In genomic region chr6:144286503-144287393, GRCh38 we compare ENCODE assay signal across 8 cellular contexts. TPM values are rescaled to one million over a fixed set of nuclear protein-coding genes. Genes with fewer than 3 reads are reported as not detected.
A peak's percentile ranks its signal among the peaks of the same experiment; 100 is the strongest.
DNase-seq lines count a peak whose midpoint lies in the region; ATAC-seq, FAIRE-seq and TF ChIP-seq lines count a peak whose summit lies in the region.

No MANE protein-coding gene starts in this region.

- H3K27ac ChIP-seq in heart right ventricle (peak overlapping the region; percentile 93 to 98 (median 96)), pancreas (peak overlapping the region; percentile 90 to 99 (median 94))

- FAIRE-seq in pancreas (lab: Jason Lieb, UNC) = no peak

- DNase-seq in M059J (ENCODE audit: low read depth) (peak; percentile 97), adipocyte (ENCODE audit: low read depth) (peak; percentile 83), heart right ventricle (peak; percentile 73 to 76), pancreas (peak; percentile 82 to 92 (median 88)), NCI-H524 treated with DMSO at 0.1 percent for 48 hours (lab: John Stamatoyannopoulos, UW) (no peak), NCI-H2029 treated with DMSO at 0.1 percent for 48 hours (lab: John Stamatoyannopoulos, UW) (no peak)

- peak; percentile 23 to 54 (median 42) for ATAC-seq in heart right ventricle
- peak; percentile 59 to 70 (median 64) for ATAC-seq in pancreas
- no peak for ATAC-seq in HG02642 (IDR thresholded peaks at IDR 0.05; ENCODE audit: poor library complexity, unreplicated experiment)

- H3K4me1 ChIP-seq in ES-I3 (ENCODE audit: insufficient read depth, low read length) (peaks cover 7% of the 10 kb centered on the region), adipocyte (ENCODE audit: control insufficient read depth, insufficient read depth, low read length) (peaks cover 14% of the 10 kb centered on the region), heart right ventricle (peaks cover 0 to 30% (median 18%) of the 10 kb centered on the region in 9 donors), pancreas (peaks cover 0 to 19% (median 13%) of the 10 kb centered on the region in 3 donors)

- no peak for TF ChIP-seq CTCF in heart right ventricle (IDR thresholded peaks at IDR 0.05)
- no peak for TF ChIP-seq CTCF in pancreas (IDR thresholded peaks at IDR 0.05)

- H3K9me3 ChIP-seq in ES-I3 (ENCODE audit: control insufficient read depth, insufficient read depth, low read length) (no peaks in the 10 kb centered on the region), adipocyte (ENCODE audit: control insufficient read depth, low read length) (no peaks in the 10 kb centered on the region), heart right ventricle (no peaks in the 10 kb centered on the region), pancreas (no peaks in the 10 kb centered on the region)

- H3K9ac ChIP-seq in ES-I3 (ENCODE audit: low read depth, low read length) (peak overlapping the region; percentile 85), adipocyte (ENCODE audit: low read length) (peak overlapping the region; percentile 97)

- H3K36me3 ChIP-seq in ES-I3 (ENCODE audit: insufficient read depth, low read length) (no peaks in the 10 kb centered on the region), adipocyte (ENCODE audit: control insufficient read depth, insufficient read depth, low read length, severe bottlenecking) (peaks cover 6% of the 10 kb centered on the region), heart right ventricle (peaks cover 0 to 24% (median 0%) of the 10 kb centered on the region in 9 donors), pancreas (no peaks in the 10 kb centered on the region)

- H3K4me3 ChIP-seq in adipocyte (ENCODE audit: low read length) (peak overlapping the region; percentile 93), heart right ventricle (peak overlapping the region; percentile 67 to 96 (median 82)), pancreas (peak overlapping the region; percentile 83 to 88 (median 87))

- intact Hi-C loops in heart right ventricle (cut with DNase I) (loop anchor here in 8 of 10 donors (1.0 to 10.0 kb wide), 13 partner anchors 56 to 191 kb away; partner anchors contain the start of gene STX11 (in 2 of the 8)), pancreas (cut with DNase I) (loop anchor here in 1 of 3 donors (10.0 kb wide), 1 partner anchor 188 kb away; no protein-coding TSS in a partner anchor)

- 0 to 2% methylated on average over 53 of the region's 53 CpGs for WGBS in heart right ventricle, 2 donors
- WGBS in pancreas, 2 donors = 1% methylated on average over 53 of the region's 53 CpGs

- H3K27me3 ChIP-seq in adipocyte (replicated peaks; ENCODE audit: control insufficient read depth, insufficient read depth, low read length) = no peaks in the 10 kb centered on the region
- no peaks in the 10 kb centered on the region for H3K27me3 ChIP-seq in heart right ventricle
- H3K27me3 ChIP-seq in pancreas = no peaks in the 10 kb centered on the region

RNA-seq across cellular contexts. Expression of gene UTRN, which starts 1.6 kb away (rescaled TPM):
- 74.4 and 93.3 TPM in 2 replicates for total RNA-seq in M059J (2014; rRNA removed; shearing (Covaris generic))
- 100 to 1,000 TPM in 2 of 10 donors, 10 to 100 TPM in 8; 54.4 to 109 (median 85.5) TPM for total RNA-seq in heart right ventricle
- 10 to 100 TPM; 11.4 to 23.2 TPM for polyA plus RNA-seq in heart right ventricle
- 100 to 1,000 TPM in 1 of 6 donors, 10 to 100 TPM in 5; 80.6 to 116 (median 84.8) TPM for total RNA-seq in pancreas
- polyA plus RNA-seq in pancreas = 10 to 100 TPM in 1 of 2 donors, 1 to 10 TPM in 1; 10.0 to 19.3 TPM

Comparison
In these comparisons a context has a peak if more than half of its experiments do, and no peak if none do; other contexts are left out.
1. DNase-seq: peak in M059J (single experiment), adipocyte (single experiment), heart right ventricle (2 of 2) and pancreas (6 of 6); none in NCI-H524 treated with DMSO at 0.1 percent for 48 hours (single experiment) and NCI-H2029 treated with DMSO at 0.1 percent for 48 hours (single experiment).
2. Peak in every context shown above with its lines, with median percentiles within 50 percentile points of each other: H3K4me3 ChIP-seq.